In genomic region chr5:38556115-38556598, GRCh38 we compare ENCODE assay signal across 9 cellular contexts. TPM values are rescaled to one million over a fixed set of nuclear protein-coding genes. Genes with fewer than 3 reads are reported as not detected.
DNase-seq lines count a peak whose midpoint lies in the region; ATAC-seq, FAIRE-seq and TF ChIP-seq lines count a peak whose summit lies in the region.
"Had no signal": no experiment of that assay in that cellular context is flagged by ENCODE, and none has a peak within 500 bp of the region (broad histone marks: within the 10 kb centered on the region; RNA-seq: fewer than 3 reads in every experiment).

No MANE protein-coding gene starts in this region.

- intact Hi-C loops in heart left ventricle (cut with DNase I), result loop anchor here (2.0 to 10.0 kb wide), 11 partner anchors 45 to 251 kb away; no protein-coding TSS in a partner anchor

- DNase-seq in AG09309 (ENCODE audit: low read depth), result no peak
- DNase-seq in HFFc6, result no peak
- DNase-seq in activated T-cell treated with anti-CD3 and anti-CD28 coated beads, Interleukin-2, amount 50 U/mL, for 24 hours, result no peak
- DNase-seq in heart left ventricle, result peak in 3 of 5 donors; percentile 38 to 74 (median 52)
- peak; percentile 7 for DNase-seq in skeletal muscle cell (ENCODE audit: low read depth)
- no peak for DNase-seq in GM12892 (ENCODE audit: insufficient read length)
- DNase-seq in GM10266 (ENCODE audit: extremely low spot score), result no peak
- no peak for DNase-seq in SKM-1 treated with dmso at 0.1 percent for 144 hours (lab: John Stamatoyannopoulos, UW; ENCODE audit: unreplicated experiment)

- FAIRE-seq in GM12892 (lab: Jason Lieb, UNC), result no peak
- FAIRE-seq: colon had no signal

- H3K4me1 ChIP-seq in heart left ventricle, result peaks cover 0 to 47% (median 31%) of the 10 kb centered on the region in 12 donors

- H3K36me3 ChIP-seq in heart left ventricle, result no peaks in the 10 kb centered on the region

- peaks cover 26% of the 10 kb centered on the region for H3K4me1 Mint-ChIP-seq in HFFc6 (ENCODE audit: low read depth)
- peaks cover 18% of the 10 kb centered on the region for H3K4me1 Mint-ChIP-seq in activated T-cell treated with anti-CD3 and anti-CD28 coated beads, Interleukin-2, amount 50 U/mL, for 24 hours (ENCODE audit: low read depth)

- H3K27ac ChIP-seq in heart left ventricle, result peak overlapping the region; percentile 86 to 100 (median 96)

- peak overlapping the region; percentile 90 for H3K4me3 Mint-ChIP-seq in HFFc6
- peak overlapping the region; percentile 75 for H3K4me3 Mint-ChIP-seq in activated T-cell treated with anti-CD3 and anti-CD28 coated beads, Interleukin-2, amount 50 U/mL, for 24 hours

- H3K4me3 ChIP-seq in AG09309 (ENCODE audit: control insufficient read depth, low read depth, low read length) (peak overlapping the region; percentile 81), heart left ventricle (peak overlapping the region; percentile 69 to 96 (median 86)), skeletal muscle cell (ENCODE audit: low read depth, low read length) (peak overlapping the region; percentile 82)

- H3K27ac Mint-ChIP-seq in HFFc6, result no peak overlapping the region
- H3K27ac Mint-ChIP-seq in activated T-cell treated with anti-CD3 and anti-CD28 coated beads, Interleukin-2, amount 50 U/mL, for 24 hours, result no peak overlapping the region

- H3K27me3 Mint-ChIP-seq in HFFc6 (ENCODE audit: insufficient read depth), result peaks cover 4% of the 10 kb centered on the region; the same call in 1 of the 2 replicates
- H3K27me3 Mint-ChIP-seq in activated T-cell treated with anti-CD3 and anti-CD28 coated beads, Interleukin-2, amount 50 U/mL, for 24 hours, result peaks cover 66% of the 10 kb centered on the region

- WGBS in heart left ventricle, 4 donors, result 0 to 6% (median 1%) methylated on average over 3 to 67 of the region's 67 CpGs

- TF ChIP-seq CTCF in AG09309 (IDR thresholded peaks at IDR 0.05; ENCODE audit: control insufficient read depth, insufficient read depth, low read depth, low read length, missing control alignments) (no peak), HFFc6 (IDR thresholded peaks at IDR 0.05) (no peak), heart left ventricle (IDR thresholded peaks at IDR 0.05) (peak in 2 of 12 donors; percentile 10 to 22), GM10266 (IDR thresholded peaks at IDR 0.05; ENCODE audit: control insufficient read depth, insufficient read depth, low read depth, missing control alignments) (no peak)

- peak in 3 of 4 donors; percentile 48 to 71 (median 67) for ATAC-seq in heart left ventricle

- TF ChIP-seq POLR2A in heart left ventricle (IDR thresholded peaks at IDR 0.05), result peak; percentile 66 to 84
- TF ChIP-seq POLR2A in GM12892 (IDR thresholded peaks at IDR 0.05; ENCODE audit: low read depth, low read length), result no peak

- H3K36me3 Mint-ChIP-seq in HFFc6 (ENCODE audit: low read depth), result no peaks in the 10 kb centered on the region; the same call in 1 of the 2 replicates
- H3K36me3 Mint-ChIP-seq in activated T-cell treated with anti-CD3 and anti-CD28 coated beads, Interleukin-2, amount 50 U/mL, for 24 hours (ENCODE audit: low read depth), result peaks cover 2% of the 10 kb centered on the region

- H3K27me3 ChIP-seq in heart left ventricle, result peaks cover 0 to 25% (median 0%) of the 10 kb centered on the region in 9 donors

- H3K9me3 ChIP-seq in heart left ventricle, result no peaks in the 10 kb centered on the region

- H3K9me3 Mint-ChIP-seq in HFFc6, result no peaks in the 10 kb centered on the region
- no peaks in the 10 kb centered on the region for H3K9me3 Mint-ChIP-seq in activated T-cell treated with anti-CD3 and anti-CD28 coated beads, Interleukin-2, amount 50 U/mL, for 24 hours

RNA-seq across cellular contexts. Expression of gene LIFR, which starts 0.3 kb away (rescaled TPM):
- total RNA-seq in HFFc6 (2021; fragmentation: NEBNext Ultra II Directional; extraction: Animal tissue kit (Norgen Biotek cat#: 25700)), result 1 to 10 TPM; 4.7 to 7.1 (median 5.4) TPM
- 10 to 100 TPM; 34.2 to 66.8 (median 39.8) TPM for total RNA-seq in heart left ventricle
- polyA plus RNA-seq in heart left ventricle, result 10 to 100 TPM; 12.6 to 13.2 TPM
- polyA plus RNA-seq in GM12892 (2012; ENCODE audit: missing spikeins), result 0.06 TPM

Comparison
In these comparisons a context has a peak if more than half of its experiments do, and no peak if none do; other contexts are left out.
1. DNase-seq: peak in heart left ventricle (3 of 5) and skeletal muscle cell (single experiment); none in AG09309 (single experiment), HFFc6 (single experiment), activated T-cell treated with anti-CD3 and anti-CD28 coated beads, Interleukin-2, amount 50 U/mL, for 24 hours (single experiment), GM12892 (single experiment), GM10266 (single experiment) and SKM-1 treated with dmso at 0.1 percent for 144 hours (single experiment).
2. RNA of gene LIFR, which starts 0.3 kb away (total RNA-seq): 34.2 to 66.8 TPM in heart left ventricle; 4.7 to 7.1 TPM in HFFc6; every median in the first group is over 4 times any median in the second.
3. Peak in every context shown above with its lines, with median percentiles within 50 percentile points of each other: H3K4me3 ChIP-seq.